Comparison of ENCODE assay signal across 10 cellular contexts in the genomic region with DNA sequence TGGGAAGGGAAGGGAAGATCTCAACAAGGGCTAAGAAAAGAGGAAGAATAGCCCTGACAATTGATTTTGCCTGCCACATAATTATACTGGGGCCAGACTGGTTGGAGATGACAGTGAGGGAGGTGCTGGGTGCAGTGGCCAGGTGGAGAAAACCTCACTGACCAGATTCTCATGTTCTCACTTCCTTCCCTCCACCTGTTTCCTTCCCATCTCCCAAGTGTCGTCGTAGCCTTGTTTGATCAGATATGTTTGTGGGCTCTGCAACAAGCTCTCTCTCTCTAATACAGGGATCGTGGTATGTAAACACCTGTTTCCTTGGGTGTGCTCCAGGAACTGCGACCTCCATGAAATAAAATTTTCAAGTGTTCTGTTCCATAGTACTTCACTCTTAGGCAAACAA.
A peak's percentile ranks its signal among the peaks of the same experiment; 100 is the strongest.
DNase-seq lines count a peak whose midpoint lies in the region; ATAC-seq, FAIRE-seq and TF ChIP-seq lines count a peak whose summit lies in the region.
"Had no signal": no experiment of that assay in that cellular context is flagged by ENCODE, and none has a peak within 500 bp of the region (broad histone marks: within the 10 kb centered on the region; RNA-seq: fewer than 3 reads in every experiment).

No MANE protein-coding gene starts in this region.

- H3K9me3 Mint-ChIP-seq in activated naive CD4-positive, alpha-beta T cell treated with anti-CD3 and anti-CD28 coated beads, Interleukin-2, amount 10 ng/mL, durations not matched to agents 7 days and 5 days: peaks cover under 1% of the 10 kb centered on the region
- H3K9me3 Mint-ChIP-seq in activated naive CD4-positive, alpha-beta T cell treated with anti-CD3 and anti-CD28 coated beads, Interleukin-2, amount 50 U/mL, for 72 hours: no peaks in the 10 kb centered on the region
- H3K9me3 Mint-ChIP-seq in astrocyte (ENCODE audit: unreplicated experiment): peaks cover under 1% of the 10 kb centered on the region
- no peaks in the 10 kb centered on the region for H3K9me3 Mint-ChIP-seq in stimulated activated memory B cell treated with anti-CD40 and anti-IgM and Interleukin-4, amounts not matched to agents 10 μg/mL and 1 μg/mL and 100 μg/mL, for 72 hours

- H3K4me3 ChIP-seq in astrocyte (ENCODE audit: insufficient read depth, low read depth, low read length): no peak overlapping the region
- no peak overlapping the region for H3K4me3 ChIP-seq in suprapubic skin

- peak overlapping the region; percentile 43 for H3K27ac Mint-ChIP-seq in activated naive CD4-positive, alpha-beta T cell treated with anti-CD3 and anti-CD28 coated beads, Interleukin-2, amount 10 ng/mL, durations not matched to agents 7 days and 5 days
- peak overlapping the region in 1 of 2 donors; percentile 62 for H3K27ac Mint-ChIP-seq in activated naive CD4-positive, alpha-beta T cell treated with anti-CD3 and anti-CD28 coated beads, Interleukin-2, amount 50 U/mL, for 72 hours
- H3K27ac Mint-ChIP-seq in astrocyte (ENCODE audit: unreplicated experiment): peak overlapping the region; percentile 91
- H3K27ac Mint-ChIP-seq in stimulated activated memory B cell treated with anti-CD40 and anti-IgM and Interleukin-4, amounts not matched to agents 10 μg/mL and 1 μg/mL and 100 μg/mL, for 72 hours: peak overlapping the region; percentile 69

- no peak for ATAC-seq in activated naive CD4-positive, alpha-beta T cell treated with anti-CD3 and anti-CD28 coated beads, Interleukin-2, amount 50 U/mL, for 72 hours
- peak; percentile 53 for ATAC-seq in stimulated activated memory B cell treated with anti-CD40 and anti-IgM and Interleukin-4, amounts not matched to agents 10 μg/mL and 1 μg/mL and 100 μg/mL, for 72 hours
- no peak for ATAC-seq in HG02759 (IDR thresholded peaks at IDR 0.05; ENCODE audit: unreplicated experiment)

- no peak overlapping the region for H3K9ac ChIP-seq in astrocyte (ENCODE audit: low read length)

- WGBS in suprapubic skin: 44% methylated on average over 4 of the region's 4 CpGs

- peaks cover 100% of the 10 kb centered on the region for H3K79me2 ChIP-seq in astrocyte (ENCODE audit: insufficient read depth, low read length)

- peaks cover 3% of the 10 kb centered on the region for H3K9me3 ChIP-seq in astrocyte (ENCODE audit: insufficient read depth, low read depth, low read length)
- no peaks in the 10 kb centered on the region for H3K9me3 ChIP-seq in suprapubic skin

- H3K4me3 Mint-ChIP-seq in activated naive CD4-positive, alpha-beta T cell treated with anti-CD3 and anti-CD28 coated beads, Interleukin-2, amount 10 ng/mL, durations not matched to agents 7 days and 5 days: peak overlapping the region; percentile 50
- no peak overlapping the region for H3K4me3 Mint-ChIP-seq in astrocyte (ENCODE audit: unreplicated experiment)
- peak overlapping the region; percentile 4 for H3K4me3 Mint-ChIP-seq in stimulated activated memory B cell treated with anti-CD40 and anti-IgM and Interleukin-4, amounts not matched to agents 10 μg/mL and 1 μg/mL and 100 μg/mL, for 72 hours

- no peak overlapping the region for H2AFZ ChIP-seq in astrocyte (ENCODE audit: low read depth, low read length)

- TF ChIP-seq POLR2A in suprapubic skin (IDR thresholded peaks at IDR 0.05): no peak

- H3K27me3 ChIP-seq in astrocyte (ENCODE audit: insufficient read depth, low read length) (no peaks in the 10 kb centered on the region), suprapubic skin (no peaks in the 10 kb centered on the region)

- H3K36me3 ChIP-seq in astrocyte (ENCODE audit: insufficient read depth, low read length) (peaks cover 7% of the 10 kb centered on the region), suprapubic skin (peaks cover 5% of the 10 kb centered on the region)

- H3K4me2 ChIP-seq in astrocyte (ENCODE audit: low read length): no peak overlapping the region

- no peaks in the 10 kb centered on the region for H3K27me3 Mint-ChIP-seq in activated naive CD4-positive, alpha-beta T cell treated with anti-CD3 and anti-CD28 coated beads, Interleukin-2, amount 10 ng/mL, durations not matched to agents 7 days and 5 days
- no peaks in the 10 kb centered on the region for H3K27me3 Mint-ChIP-seq in astrocyte (ENCODE audit: low read depth, unreplicated experiment)
- H3K27me3 Mint-ChIP-seq in stimulated activated memory B cell treated with anti-CD40 and anti-IgM and Interleukin-4, amounts not matched to agents 10 μg/mL and 1 μg/mL and 100 μg/mL, for 72 hours: no peaks in the 10 kb centered on the region

- no peak for DNase-seq in activated naive CD4-positive, alpha-beta T cell treated with anti-CD3 and anti-CD28 coated beads, Interleukin-2, amount 10 ng/mL, durations not matched to agents 7 days and 5 days
- no peak for DNase-seq in activated naive CD4-positive, alpha-beta T cell treated with anti-CD3 and anti-CD28 coated beads, Interleukin-2, amount 50 U/mL, for 72 hours (ENCODE audit: low spot score in 2 of 2)
- DNase-seq in LHCN-M2 (ENCODE audit: low read depth) (peak; percentile 66), astrocyte (ENCODE audit: low read depth) (no peak), suprapubic skin (ENCODE audit: low spot score in 2 of 2) (no peak)
- DNase-seq in activated CD4-positive, alpha-beta T cell treated with anti-CD3 and anti-CD28 coated beads, Interleukin-2, amount 50 U/mL, for 4 hours: no peak
- DNase-seq: activated CD4-positive, alpha-beta T cell treated with anti-CD3 and anti-CD28 coated beads, Interleukin-2, amount 50 U/mL, for 1 hour; NCI-H446 treated with DMSO at 0.1 percent for 48 hours had no signal

- H3K27ac ChIP-seq in astrocyte (ENCODE audit: low read depth, low read length): no peak overlapping the region
- H3K27ac ChIP-seq in suprapubic skin: no peak overlapping the region

- CTCF ChIA-PET in activated naive CD4-positive, alpha-beta T cell treated with anti-CD3 and anti-CD28 coated beads, Interleukin-2, amount 10 ng/mL, durations not matched to agents 7 days and 5 days (lab: Charles Lee): interaction anchor here (0.5 to 1.4 kb wide), 12 partner anchors 19 to 179 kb away, joined by 3 to 9 read pairs (median 4); no protein-coding TSS in a partner anchor

- H4K20me1 ChIP-seq in astrocyte (ENCODE audit: insufficient read depth, low read length): peaks cover 98% of the 10 kb centered on the region

- TF ChIP-seq CTCF in astrocyte (IDR thresholded peaks at IDR 0.05; ENCODE audit: insufficient read depth, low read depth, low read length) (no peak), suprapubic skin (IDR thresholded peaks at IDR 0.05) (no peak)

- FAIRE-seq in astrocyte (lab: Jason Lieb, UNC): no peak

- H3K36me3 Mint-ChIP-seq in activated naive CD4-positive, alpha-beta T cell treated with anti-CD3 and anti-CD28 coated beads, Interleukin-2, amount 10 ng/mL, durations not matched to agents 7 days and 5 days: peaks cover 14% of the 10 kb centered on the region
- peaks cover 0 to under 1% of the 10 kb centered on the region in 2 donors for H3K36me3 Mint-ChIP-seq in activated naive CD4-positive, alpha-beta T cell treated with anti-CD3 and anti-CD28 coated beads, Interleukin-2, amount 50 U/mL, for 72 hours
- peaks cover 13% of the 10 kb centered on the region for H3K36me3 Mint-ChIP-seq in astrocyte (ENCODE audit: low read depth, unreplicated experiment)
- H3K36me3 Mint-ChIP-seq in stimulated activated memory B cell treated with anti-CD40 and anti-IgM and Interleukin-4, amounts not matched to agents 10 μg/mL and 1 μg/mL and 100 μg/mL, for 72 hours: peaks cover under 1% of the 10 kb centered on the region

- no peak for TF ChIP-seq EP300 in suprapubic skin (IDR thresholded peaks at IDR 0.05)

- H3K4me1 Mint-ChIP-seq in activated naive CD4-positive, alpha-beta T cell treated with anti-CD3 and anti-CD28 coated beads, Interleukin-2, amount 10 ng/mL, durations not matched to agents 7 days and 5 days: peaks cover 48% of the 10 kb centered on the region
- peaks cover 33% of the 10 kb centered on the region for H3K4me1 Mint-ChIP-seq in astrocyte (ENCODE audit: low read depth, unreplicated experiment)
- H3K4me1 Mint-ChIP-seq in stimulated activated memory B cell treated with anti-CD40 and anti-IgM and Interleukin-4, amounts not matched to agents 10 μg/mL and 1 μg/mL and 100 μg/mL, for 72 hours: peaks cover 48% of the 10 kb centered on the region

- H3K4me1 ChIP-seq in astrocyte (ENCODE audit: insufficient read depth, low read length): peaks cover 20% of the 10 kb centered on the region
- peaks cover 33% of the 10 kb centered on the region for H3K4me1 ChIP-seq in suprapubic skin
